Comparison of ENCODE assay signal across 1 cellular context in the genomic region with DNA sequence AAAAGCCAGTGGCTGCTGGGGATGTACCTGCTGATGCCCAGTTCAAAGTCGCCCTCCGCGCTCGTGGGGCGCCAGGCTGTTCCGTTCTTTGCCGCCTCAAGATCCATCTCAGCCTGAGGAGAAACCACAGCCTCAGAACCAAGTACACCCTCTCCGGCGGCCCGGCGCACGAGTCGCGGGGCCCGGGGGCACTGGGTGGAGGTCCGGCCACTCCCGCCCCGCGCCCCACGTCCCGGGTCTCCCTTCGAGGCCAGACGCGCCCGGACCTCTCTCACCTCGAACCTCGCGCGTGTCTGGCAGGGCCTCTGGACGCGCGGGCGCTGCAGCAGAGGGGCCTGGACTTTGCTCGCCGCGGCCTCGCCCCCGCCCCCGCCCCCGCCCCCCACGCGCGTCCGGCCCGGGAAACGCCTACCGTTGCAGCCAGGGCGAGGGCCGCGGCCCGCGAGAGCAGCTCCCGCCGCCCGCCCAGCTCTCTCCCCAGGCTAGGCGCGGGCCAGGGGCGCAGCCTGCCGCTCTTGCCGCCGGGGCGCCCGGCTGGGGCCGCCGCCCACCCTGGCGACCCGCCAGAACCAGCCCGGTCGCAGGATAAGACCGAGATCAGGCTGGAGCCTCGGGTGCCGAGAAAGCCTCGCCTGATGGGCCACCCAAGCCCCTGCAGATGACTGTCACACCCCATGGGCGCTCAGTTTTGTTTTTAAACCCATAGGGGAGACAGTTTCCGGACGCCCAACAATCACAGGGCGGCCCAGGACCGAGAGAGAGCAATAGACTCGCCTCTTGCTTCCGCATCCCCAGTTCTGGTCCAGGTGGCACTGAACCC.
TF ChIP-seq lines count a peak whose summit lies in the region.

Gene ABCB4, minus strand, starts transcription at position 322 of the 820 bp plus-strand sequence. Its CDS starts 215 bp downstream, at position 107.

TF ChIP-seq in GM12878, 131 proteins besides CTCF, POLR2A, EP300 and RAD21 (continued from another document):
- TF ChIP-seq, protein P1, sequence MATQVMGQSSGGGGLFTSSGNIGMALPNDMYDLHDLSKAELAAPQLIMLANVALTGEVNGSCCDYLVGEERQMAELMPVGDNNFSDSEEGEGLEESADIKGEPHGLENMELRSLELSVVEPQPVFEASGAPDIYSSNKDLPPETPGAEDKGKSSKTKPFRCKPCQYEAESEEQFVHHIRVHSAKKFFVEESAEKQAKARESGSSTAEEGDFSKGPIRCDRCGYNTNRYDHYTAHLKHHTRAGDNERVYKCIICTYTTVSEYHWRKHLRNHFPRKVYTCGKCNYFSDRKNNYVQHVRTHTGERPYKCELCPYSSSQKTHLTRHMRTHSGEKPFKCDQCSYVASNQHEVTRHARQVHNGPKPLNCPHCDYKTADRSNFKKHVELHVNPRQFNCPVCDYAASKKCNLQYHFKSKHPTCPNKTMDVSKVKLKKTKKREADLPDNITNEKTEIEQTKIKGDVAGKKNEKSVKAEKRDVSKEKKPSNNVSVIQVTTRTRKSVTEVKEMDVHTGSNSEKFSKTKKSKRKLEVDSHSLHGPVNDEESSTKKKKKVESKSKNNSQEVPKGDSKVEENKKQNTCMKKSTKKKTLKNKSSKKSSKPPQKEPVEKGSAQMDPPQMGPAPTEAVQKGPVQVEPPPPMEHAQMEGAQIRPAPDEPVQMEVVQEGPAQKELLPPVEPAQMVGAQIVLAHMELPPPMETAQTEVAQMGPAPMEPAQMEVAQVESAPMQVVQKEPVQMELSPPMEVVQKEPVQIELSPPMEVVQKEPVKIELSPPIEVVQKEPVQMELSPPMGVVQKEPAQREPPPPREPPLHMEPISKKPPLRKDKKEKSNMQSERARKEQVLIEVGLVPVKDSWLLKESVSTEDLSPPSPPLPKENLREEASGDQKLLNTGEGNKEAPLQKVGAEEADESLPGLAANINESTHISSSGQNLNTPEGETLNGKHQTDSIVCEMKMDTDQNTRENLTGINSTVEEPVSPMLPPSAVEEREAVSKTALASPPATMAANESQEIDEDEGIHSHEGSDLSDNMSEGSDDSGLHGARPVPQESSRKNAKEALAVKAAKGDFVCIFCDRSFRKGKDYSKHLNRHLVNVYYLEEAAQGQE (IDR thresholded peaks at IDR 0.05; ENCODE audit: low read depth, low read length), result no peak
- TF ChIP-seq HDAC2 (IDR thresholded peaks at IDR 0.05) (no peak), CBFB (IDR thresholded peaks at IDR 0.05; ENCODE audit: low read depth) (no peak), ASH2L (IDR thresholded peaks at IDR 0.05; ENCODE audit: borderline replicate concordance, low read depth) (0 out of 2 replicates have a peak, but pooled peaks have one; percentile 9), GABPA (IDR thresholded peaks at IDR 0.05; ENCODE audit: low read depth) (no peak), ATF2 (IDR thresholded peaks at IDR 0.05; ENCODE audit: low read length) (no peak)
TF ChIP-seq in GM12878: peak in this region for 13.
